12 cellular contexts compared by ENCODE assay signal in the genomic region with DNA sequence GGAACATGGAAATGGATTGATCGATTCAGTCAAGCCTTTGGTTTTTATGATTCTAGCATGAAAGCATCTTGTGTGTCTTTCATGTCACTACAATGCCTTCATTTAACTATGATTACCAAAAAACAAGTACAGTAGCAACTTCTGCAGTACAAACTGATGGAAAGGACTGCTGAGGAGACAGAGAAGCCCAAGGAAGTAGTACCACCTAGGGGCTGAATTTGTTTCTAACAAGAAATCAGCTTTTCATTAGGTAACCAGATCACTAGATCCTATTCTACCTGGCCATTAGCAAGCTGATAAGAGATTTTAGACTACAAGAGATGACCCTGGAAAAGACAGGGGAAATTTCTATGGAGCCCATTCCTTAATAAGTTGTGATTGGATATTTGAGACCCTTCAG. TPM values are rescaled to one million over a fixed set of nuclear protein-coding genes. Genes with fewer than 3 reads are reported as not detected.
DNase-seq lines count a peak whose midpoint lies in the region; TF ChIP-seq lines count a peak whose summit lies in the region.
"Had no signal": no experiment of that assay in that cellular context is flagged by ENCODE, and none has a peak within 500 bp of the region (broad histone marks: within the 10 kb centered on the region; RNA-seq: fewer than 3 reads in every experiment).

No MANE protein-coding gene starts in this region.

- H3K36me3 Mint-ChIP-seq in endothelial cell (ENCODE audit: low read depth, unreplicated experiment): no peaks in the 10 kb centered on the region
- H3K36me3 Mint-ChIP-seq: naive thymus-derived CD8-positive, alpha-beta T cell had no signal

- DNase-seq in GM03348 (ENCODE audit: low spot score): peak; percentile 53
- peak; percentile 52 for DNase-seq in cerebellar cortex (ENCODE audit: low spot score)
- DNase-seq in ovary: no peak
- no peak for DNase-seq in endothelial cell (ENCODE audit: low spot score)
- DNase-seq in NCI-H345 (lab: John Stamatoyannopoulos, UW): no peak
- DNase-seq in OCI-M2 (lab: John Stamatoyannopoulos, UW; ENCODE audit: unreplicated experiment): no peak
- no peak for DNase-seq in ecto neural progenitor cell (ENCODE audit: low spot score)
- DNase-seq: activated T-cell treated with anti-CD3 and anti-CD28 coated beads, Interleukin-2, amount 50 U/mL, for 48 hours had no signal

- no peak for TF ChIP-seq EP300 in ovary (IDR thresholded peaks at IDR 0.05)

- no peak for TF ChIP-seq POLR2A in ovary (IDR thresholded peaks at IDR 0.05)

- H3K9me3 Mint-ChIP-seq in endothelial cell (ENCODE audit: unreplicated experiment): no peaks in the 10 kb centered on the region
- H3K9me3 Mint-ChIP-seq: naive thymus-derived CD8-positive, alpha-beta T cell had no signal

- 74 to 82% (median 78%) methylated on average over 1 of the region's 1 CpG for WGBS in ovary, 3 donors

- intact Hi-C loops in ovary (cut with DNase I): no loop called here

- no peaks in the 10 kb centered on the region for H3K27me3 ChIP-seq in ovary
- H3K27me3 ChIP-seq: vagina had no signal

- H3K4me1 Mint-ChIP-seq in endothelial cell (ENCODE audit: unreplicated experiment): peaks cover 8% of the 10 kb centered on the region

- H3K4me1 ChIP-seq in ovary (ENCODE audit: insufficient read depth): no peaks in the 10 kb centered on the region

- TF ChIP-seq CTCF in LNCAP (IDR thresholded peaks at IDR 0.05) (0 out of 2 replicates have a peak, but pooled peaks have one; percentile 21), ovary (IDR thresholded peaks at IDR 0.05) (peak; percentile 32 to 59 (median 33)), endothelial cell (IDR thresholded peaks at IDR 0.05; ENCODE audit: unreplicated experiment) (no peak)

- H3K27me3 Mint-ChIP-seq in endothelial cell (ENCODE audit: unreplicated experiment): peaks cover 2% of the 10 kb centered on the region

- no peaks in the 10 kb centered on the region for H3K36me3 ChIP-seq in ovary
- H3K36me3 ChIP-seq: vagina had no signal

- H3K9me3 ChIP-seq in ovary: no peaks in the 10 kb centered on the region
- H3K9me3 ChIP-seq: vagina had no signal

- no peak overlapping the region for H3K4me3 Mint-ChIP-seq in endothelial cell (ENCODE audit: unreplicated experiment)
- H3K4me3 Mint-ChIP-seq: naive thymus-derived CD8-positive, alpha-beta T cell had no signal

- H3K27ac Mint-ChIP-seq in endothelial cell (ENCODE audit: unreplicated experiment): no peak overlapping the region

- no peak overlapping the region for H3K27ac ChIP-seq in ovary
- H3K27ac ChIP-seq: HL-60, vagina had no signal

- H3K4me3 ChIP-seq in ovary: no peak overlapping the region
- H3K4me3 ChIP-seq: vagina had no signal

RNA-seq across cellular contexts. Expression of a gene that starts 3.2 kb away (rescaled TPM):
- total RNA-seq in ovary (10 to 100 TPM in 4 of 7 donors, 1 to 10 TPM in 3; 6.4 to 20.4 (median 11.3) TPM), endothelial cell (ENCODE audit: unreplicated experiment) (2.0 TPM)
- polyA plus RNA-seq in ovary: 10 to 100 TPM; 23.0 to 56.2 TPM

RNA-seq across cellular contexts. Expression of a gene that starts 11.4 kb away (rescaled TPM):
- total RNA-seq in ovary (under 1 TPM in 1 of 7 donors, not detected in 6; 0.18 TPM), endothelial cell (ENCODE audit: unreplicated experiment) (not detected)
- not detected for polyA plus RNA-seq in ovary
- total RNA-seq: naive thymus-derived CD8-positive, alpha-beta T cell; vagina had no signal
- polyA plus RNA-seq: naive thymus-derived CD8-positive, alpha-beta T cell had no signal

RNA-seq across cellular contexts. Expression of a gene that starts 25.1 kb away (rescaled TPM):
- total RNA-seq in ovary (10 to 100 TPM in 6 of 7 donors, 1 to 10 TPM in 1; 8.7 to 22.0 (median 17.4) TPM), endothelial cell (ENCODE audit: unreplicated experiment) (8.2 TPM)
- 10 to 100 TPM; 10.6 TPM for polyA plus RNA-seq in ovary

Comparison
In these comparisons a context has a peak if more than half of its experiments do, and no peak if none do; other contexts are left out.
1. DNase-seq: peak in GM03348 (single experiment) and cerebellar cortex (single experiment); none in ovary (0 of 5), endothelial cell (single experiment), NCI-H345 (single experiment), OCI-M2 (single experiment) and ecto neural progenitor cell (single experiment).